1 cellular context compared by ENCODE assay signal in the genomic region with DNA sequence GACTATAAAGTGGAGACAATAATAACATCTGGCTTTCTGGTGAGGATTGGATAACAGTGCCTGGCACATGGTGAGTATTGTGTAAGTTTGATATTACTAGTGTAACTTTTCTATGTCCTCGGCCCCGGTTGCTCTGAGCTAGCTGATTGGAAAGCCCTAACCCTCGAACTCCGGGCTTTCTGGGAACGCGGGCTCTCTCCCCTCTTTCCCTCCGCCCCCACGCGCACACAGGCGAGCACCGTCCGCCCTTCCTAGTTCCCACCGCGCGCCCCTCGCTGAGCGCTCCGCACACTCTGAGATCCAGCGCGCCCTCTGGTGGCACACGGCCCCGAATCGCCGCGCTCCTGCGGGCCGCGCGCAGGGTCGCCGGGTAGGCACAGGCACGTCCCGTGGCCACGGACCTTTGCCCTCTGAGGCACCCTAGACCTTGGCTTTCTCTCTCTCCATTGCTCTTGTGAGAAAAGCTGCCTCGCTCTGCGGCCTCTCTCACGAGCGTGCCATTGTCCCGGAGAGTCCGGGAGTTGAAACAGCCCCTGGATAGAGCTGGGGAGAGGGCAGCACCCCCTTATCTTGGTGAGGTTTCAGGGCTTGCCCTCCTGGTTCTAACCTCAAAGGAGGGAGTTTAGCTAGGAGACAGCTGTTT.
TF ChIP-seq lines count a peak whose summit lies in the region.

No MANE protein-coding gene starts in this region.

TF ChIP-seq in HepG2, 621 proteins besides CTCF, POLR2A, EP300 and RAD21 (continued from another document and continues in another):
- TF ChIP-seq FOXC1 (CRISPR knock-in tag; IDR thresholded peaks at IDR 0.05; ENCODE audit: borderline replicate concordance), result peak; percentile 73; the same call in 1 of the 2 replicates
- TF ChIP-seq MTA1 (CRISPR knock-in tag; IDR thresholded peaks at IDR 0.05; ENCODE audit: borderline replicate concordance), result peak; percentile 78; the same call in 1 of the 2 replicates
- peak; percentile 62; the same call in 1 of the 2 replicates for TF ChIP-seq ZNF749 (CRISPR knock-in tag; IDR thresholded peaks at IDR 0.05; ENCODE audit: borderline replicate concordance)
- TF ChIP-seq HNF4A (CRISPR knock-in tag; IDR thresholded peaks at IDR 0.05), result peak; percentile 88
- TF ChIP-seq RBM39 (IDR thresholded peaks at IDR 0.05; ENCODE audit: low read depth, low read length, poor library complexity, severe bottlenecking), result peak; percentile 47
- TF ChIP-seq POLR2G (IDR thresholded peaks at IDR 0.05; ENCODE audit: low read depth, low read length), result no peak
- TF ChIP-seq, protein P1, sequence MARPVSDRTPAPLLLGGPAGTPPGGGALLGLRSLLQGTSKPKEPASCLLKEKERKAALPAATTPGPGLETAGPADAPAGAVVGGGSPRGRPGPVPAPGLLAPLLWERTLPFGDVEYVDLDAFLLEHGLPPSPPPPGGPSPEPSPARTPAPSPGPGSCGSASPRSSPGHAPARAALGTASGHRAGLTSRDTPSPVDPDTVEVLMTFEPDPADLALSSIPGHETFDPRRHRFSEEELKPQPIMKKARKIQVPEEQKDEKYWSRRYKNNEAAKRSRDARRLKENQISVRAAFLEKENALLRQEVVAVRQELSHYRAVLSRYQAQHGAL (CRISPR knock-in tag; IDR thresholded peaks at IDR 0.05; ENCODE audit: not compliant biosample characterization), result no peak
- TF ChIP-seq REPIN1 (CRISPR knock-in tag; IDR thresholded peaks at IDR 0.05; ENCODE audit: borderline replicate concordance, low read depth), result peak; percentile 78; the same call in 1 of the 2 replicates
- TF ChIP-seq HDAC2 (CRISPR knock-in tag; IDR thresholded peaks at IDR 0.05), result peak; percentile 50; the same call in 1 of the 2 replicates
- peak; percentile 56; the same call in 1 of the 2 replicates for TF ChIP-seq PITX1 (CRISPR knock-in tag; IDR thresholded peaks at IDR 0.05)
- TF ChIP-seq, protein P2, sequence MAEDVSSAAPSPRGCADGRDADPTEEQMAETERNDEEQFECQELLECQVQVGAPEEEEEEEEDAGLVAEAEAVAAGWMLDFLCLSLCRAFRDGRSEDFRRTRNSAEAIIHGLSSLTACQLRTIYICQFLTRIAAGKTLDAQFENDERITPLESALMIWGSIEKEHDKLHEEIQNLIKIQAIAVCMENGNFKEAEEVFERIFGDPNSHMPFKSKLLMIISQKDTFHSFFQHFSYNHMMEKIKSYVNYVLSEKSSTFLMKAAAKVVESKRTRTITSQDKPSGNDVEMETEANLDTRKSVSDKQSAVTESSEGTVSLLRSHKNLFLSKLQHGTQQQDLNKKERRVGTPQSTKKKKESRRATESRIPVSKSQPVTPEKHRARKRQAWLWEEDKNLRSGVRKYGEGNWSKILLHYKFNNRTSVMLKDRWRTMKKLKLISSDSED (CRISPR knock-in tag; IDR thresholded peaks at IDR 0.05), result no peak
- peak; percentile 70; the same call in 1 of the 2 replicates for TF ChIP-seq ZNF605 (CRISPR knock-in tag; IDR thresholded peaks at IDR 0.05)
- no peak; the same call in 1 of the 2 replicates for TF ChIP-seq ZBTB38 (CRISPR knock-in tag; IDR thresholded peaks at IDR 0.05)
- TF ChIP-seq, protein P3, sequence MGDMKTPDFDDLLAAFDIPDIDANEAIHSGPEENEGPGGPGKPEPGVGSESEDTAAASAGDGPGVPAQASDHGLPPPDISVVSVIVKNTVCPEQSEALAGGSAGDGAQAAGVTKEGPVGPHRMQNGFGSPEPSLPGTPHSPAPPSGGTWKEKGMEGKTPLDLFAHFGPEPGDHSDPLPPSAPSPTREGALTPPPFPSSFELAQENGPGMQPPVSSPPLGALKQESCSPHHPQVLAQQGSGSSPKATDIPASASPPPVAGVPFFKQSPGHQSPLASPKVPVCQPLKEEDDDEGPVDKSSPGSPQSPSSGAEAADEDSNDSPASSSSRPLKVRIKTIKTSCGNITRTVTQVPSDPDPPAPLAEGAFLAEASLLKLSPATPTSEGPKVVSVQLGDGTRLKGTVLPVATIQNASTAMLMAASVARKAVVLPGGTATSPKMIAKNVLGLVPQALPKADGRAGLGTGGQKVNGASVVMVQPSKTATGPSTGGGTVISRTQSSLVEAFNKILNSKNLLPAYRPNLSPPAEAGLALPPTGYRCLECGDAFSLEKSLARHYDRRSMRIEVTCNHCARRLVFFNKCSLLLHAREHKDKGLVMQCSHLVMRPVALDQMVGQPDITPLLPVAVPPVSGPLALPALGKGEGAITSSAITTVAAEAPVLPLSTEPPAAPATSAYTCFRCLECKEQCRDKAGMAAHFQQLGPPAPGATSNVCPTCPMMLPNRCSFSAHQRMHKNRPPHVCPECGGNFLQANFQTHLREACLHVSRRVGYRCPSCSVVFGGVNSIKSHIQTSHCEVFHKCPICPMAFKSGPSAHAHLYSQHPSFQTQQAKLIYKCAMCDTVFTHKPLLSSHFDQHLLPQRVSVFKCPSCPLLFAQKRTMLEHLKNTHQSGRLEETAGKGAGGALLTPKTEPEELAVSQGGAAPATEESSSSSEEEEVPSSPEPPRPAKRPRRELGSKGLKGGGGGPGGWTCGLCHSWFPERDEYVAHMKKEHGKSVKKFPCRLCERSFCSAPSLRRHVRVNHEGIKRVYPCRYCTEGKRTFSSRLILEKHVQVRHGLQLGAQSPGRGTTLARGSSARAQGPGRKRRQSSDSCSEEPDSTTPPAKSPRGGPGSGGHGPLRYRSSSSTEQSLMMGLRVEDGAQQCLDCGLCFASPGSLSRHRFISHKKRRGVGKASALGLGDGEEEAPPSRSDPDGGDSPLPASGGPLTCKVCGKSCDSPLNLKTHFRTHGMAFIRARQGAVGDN (CRISPR knock-in tag; IDR thresholded peaks at IDR 0.05), result peak; percentile 76
- peak; percentile 20; the same call in 1 of the 2 replicates for TF ChIP-seq ETV5 (CRISPR knock-in tag; IDR thresholded peaks at IDR 0.05; ENCODE audit: borderline replicate concordance)
- peak; percentile 81 for TF ChIP-seq SALL1 (CRISPR knock-in tag; IDR thresholded peaks at IDR 0.05)
- TF ChIP-seq ZNF672 (CRISPR knock-in tag; IDR thresholded peaks at IDR 0.05), result peak; percentile 81; the same call in 1 of the 2 replicates
- TF ChIP-seq ZSCAN21 (CRISPR knock-in tag; IDR thresholded peaks at IDR 0.05; ENCODE audit: borderline replicate concordance), result peak; percentile 73; the same call in 1 of the 2 replicates
- peak; percentile 77; the same call in 1 of the 2 replicates for TF ChIP-seq ZNF788 (CRISPR knock-in tag; IDR thresholded peaks at IDR 0.05; ENCODE audit: borderline replicate concordance)
- no peak for TF ChIP-seq KDM6A (CRISPR knock-in tag; IDR thresholded peaks at IDR 0.05; ENCODE audit: low read depth)
- TF ChIP-seq, protein P4, sequence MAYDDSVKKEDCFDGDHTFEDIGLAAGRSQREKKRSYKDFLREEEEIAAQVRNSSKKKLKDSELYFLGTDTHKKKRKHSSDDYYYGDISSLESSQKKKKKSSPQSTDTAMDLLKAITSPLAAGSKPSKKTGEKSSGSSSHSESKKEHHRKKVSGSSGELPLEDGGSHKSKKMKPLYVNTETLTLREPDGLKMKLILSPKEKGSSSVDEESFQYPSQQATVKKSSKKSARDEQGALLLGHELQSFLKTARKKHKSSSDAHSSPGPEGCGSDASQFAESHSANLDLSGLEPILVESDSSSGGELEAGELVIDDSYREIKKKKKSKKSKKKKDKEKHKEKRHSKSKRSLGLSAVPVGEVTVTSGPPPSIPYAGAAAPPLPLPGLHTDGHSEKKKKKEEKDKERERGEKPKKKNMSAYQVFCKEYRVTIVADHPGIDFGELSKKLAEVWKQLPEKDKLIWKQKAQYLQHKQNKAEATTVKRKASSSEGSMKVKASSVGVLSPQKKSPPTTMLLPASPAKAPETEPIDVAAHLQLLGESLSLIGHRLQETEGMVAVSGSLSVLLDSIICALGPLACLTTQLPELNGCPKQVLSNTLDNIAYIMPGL (CRISPR knock-in tag; IDR thresholded peaks at IDR 0.05; ENCODE audit: borderline replicate concordance in 1 of 2, low read depth in 1 of 2), result peak; percentile 82 to 90
- TF ChIP-seq STAG1 (CRISPR knock-in tag; IDR thresholded peaks at IDR 0.05), result peak; percentile 91
- TF ChIP-seq, protein P5, sequence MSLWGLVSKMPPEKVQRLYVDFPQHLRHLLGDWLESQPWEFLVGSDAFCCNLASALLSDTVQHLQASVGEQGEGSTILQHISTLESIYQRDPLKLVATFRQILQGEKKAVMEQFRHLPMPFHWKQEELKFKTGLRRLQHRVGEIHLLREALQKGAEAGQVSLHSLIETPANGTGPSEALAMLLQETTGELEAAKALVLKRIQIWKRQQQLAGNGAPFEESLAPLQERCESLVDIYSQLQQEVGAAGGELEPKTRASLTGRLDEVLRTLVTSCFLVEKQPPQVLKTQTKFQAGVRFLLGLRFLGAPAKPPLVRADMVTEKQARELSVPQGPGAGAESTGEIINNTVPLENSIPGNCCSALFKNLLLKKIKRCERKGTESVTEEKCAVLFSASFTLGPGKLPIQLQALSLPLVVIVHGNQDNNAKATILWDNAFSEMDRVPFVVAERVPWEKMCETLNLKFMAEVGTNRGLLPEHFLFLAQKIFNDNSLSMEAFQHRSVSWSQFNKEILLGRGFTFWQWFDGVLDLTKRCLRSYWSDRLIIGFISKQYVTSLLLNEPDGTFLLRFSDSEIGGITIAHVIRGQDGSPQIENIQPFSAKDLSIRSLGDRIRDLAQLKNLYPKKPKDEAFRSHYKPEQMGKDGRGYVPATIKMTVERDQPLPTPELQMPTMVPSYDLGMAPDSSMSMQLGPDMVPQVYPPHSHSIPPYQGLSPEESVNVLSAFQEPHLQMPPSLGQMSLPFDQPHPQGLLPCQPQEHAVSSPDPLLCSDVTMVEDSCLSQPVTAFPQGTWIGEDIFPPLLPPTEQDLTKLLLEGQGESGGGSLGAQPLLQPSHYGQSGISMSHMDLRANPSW (CRISPR knock-in tag; IDR thresholded peaks at IDR 0.05; ENCODE audit: borderline replicate concordance), result no peak
- TF ChIP-seq, protein P6, sequence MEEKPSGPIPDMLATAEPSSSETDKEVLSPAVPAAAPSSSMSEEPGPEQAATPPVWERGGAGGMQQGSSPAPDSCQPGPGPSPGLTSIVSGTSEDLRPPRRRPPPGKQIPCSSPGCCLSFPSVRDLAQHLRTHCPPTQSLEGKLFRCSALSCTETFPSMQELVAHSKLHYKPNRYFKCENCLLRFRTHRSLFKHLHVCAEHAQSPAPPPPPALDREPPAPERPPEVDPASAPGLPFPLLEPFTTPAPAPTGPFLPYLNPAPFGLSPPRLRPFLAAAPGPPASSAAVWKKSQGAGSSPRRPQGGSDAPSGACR (CRISPR knock-in tag; IDR thresholded peaks at IDR 0.05), result peak; percentile 43; the same call in 1 of the 2 replicates
- TF ChIP-seq ZMYM3 (CRISPR knock-in tag; IDR thresholded peaks at IDR 0.05), result peak; percentile 68
- TF ChIP-seq SCMH1 (CRISPR knock-in tag; IDR thresholded peaks at IDR 0.05; ENCODE audit: borderline replicate concordance), result no peak
- TF ChIP-seq KLF11 (CRISPR knock-in tag; IDR thresholded peaks at IDR 0.05), result no peak
- no peak for TF ChIP-seq KLF6 (CRISPR knock-in tag; IDR thresholded peaks at IDR 0.05)
- TF ChIP-seq, protein P7, sequence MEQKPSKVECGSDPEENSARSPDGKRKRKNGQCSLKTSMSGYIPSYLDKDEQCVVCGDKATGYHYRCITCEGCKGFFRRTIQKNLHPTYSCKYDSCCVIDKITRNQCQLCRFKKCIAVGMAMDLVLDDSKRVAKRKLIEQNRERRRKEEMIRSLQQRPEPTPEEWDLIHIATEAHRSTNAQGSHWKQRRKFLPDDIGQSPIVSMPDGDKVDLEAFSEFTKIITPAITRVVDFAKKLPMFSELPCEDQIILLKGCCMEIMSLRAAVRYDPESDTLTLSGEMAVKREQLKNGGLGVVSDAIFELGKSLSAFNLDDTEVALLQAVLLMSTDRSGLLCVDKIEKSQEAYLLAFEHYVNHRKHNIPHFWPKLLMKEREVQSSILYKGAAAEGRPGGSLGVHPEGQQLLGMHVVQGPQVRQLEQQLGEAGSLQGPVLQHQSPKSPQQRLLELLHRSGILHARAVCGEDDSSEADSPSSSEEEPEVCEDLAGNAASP (CRISPR knock-in tag; IDR thresholded peaks at IDR 0.05; ENCODE audit: borderline replicate concordance), result peak; percentile 53; the same call in 1 of the 2 replicates
- TF ChIP-seq, protein P8, sequence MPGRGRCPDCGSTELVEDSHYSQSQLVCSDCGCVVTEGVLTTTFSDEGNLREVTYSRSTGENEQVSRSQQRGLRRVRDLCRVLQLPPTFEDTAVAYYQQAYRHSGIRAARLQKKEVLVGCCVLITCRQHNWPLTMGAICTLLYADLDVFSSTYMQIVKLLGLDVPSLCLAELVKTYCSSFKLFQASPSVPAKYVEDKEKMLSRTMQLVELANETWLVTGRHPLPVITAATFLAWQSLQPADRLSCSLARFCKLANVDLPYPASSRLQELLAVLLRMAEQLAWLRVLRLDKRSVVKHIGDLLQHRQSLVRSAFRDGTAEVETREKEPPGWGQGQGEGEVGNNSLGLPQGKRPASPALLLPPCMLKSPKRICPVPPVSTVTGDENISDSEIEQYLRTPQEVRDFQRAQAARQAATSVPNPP (CRISPR knock-in tag; IDR thresholded peaks at IDR 0.05), result peak; percentile 30; the same call in 1 of the 2 replicates
- 0 out of 2 replicates have a peak, but pooled peaks have one; percentile 21 for TF ChIP-seq CEBPG (CRISPR knock-in tag; IDR thresholded peaks at IDR 0.05)
- TF ChIP-seq NONO (IDR thresholded peaks at IDR 0.05), result no peak
- TF ChIP-seq NONO (CRISPR knock-in tag; conservative IDR thresholded peaks at IDR 0.05), result peak; percentile 71; the same call in 1 of the 2 replicates
- TF ChIP-seq SOX6 (IDR thresholded peaks at IDR 0.05), result no peak
- peak; percentile 79 for TF ChIP-seq SOX6 (CRISPR knock-in tag; IDR thresholded peaks at IDR 0.05)
- peak; percentile 32; the same call in 1 of the 2 replicates for TF ChIP-seq CENPT (CRISPR knock-in tag; IDR thresholded peaks at IDR 0.05; ENCODE audit: low read depth)
- TF ChIP-seq HNF4G (IDR thresholded peaks at IDR 0.05; ENCODE audit: borderline replicate concordance, low read depth, low read length), result peak; percentile 63; the same call in 1 of the 2 replicates
- TF ChIP-seq HNF4G (CRISPR knock-in tag; IDR thresholded peaks at IDR 0.05; ENCODE audit: borderline replicate concordance, low read depth), result peak; percentile 39; the same call in 1 of the 2 replicates
- peak; percentile 84 for TF ChIP-seq XRCC5 (optimal IDR thresholded peaks at IDR 0.05; ENCODE audit: low read length)
- TF ChIP-seq FOXO1 (CRISPR knock-in tag; IDR thresholded peaks at IDR 0.05), result peak; percentile 28; the same call in 1 of the 2 replicates
- TF ChIP-seq, protein P9, sequence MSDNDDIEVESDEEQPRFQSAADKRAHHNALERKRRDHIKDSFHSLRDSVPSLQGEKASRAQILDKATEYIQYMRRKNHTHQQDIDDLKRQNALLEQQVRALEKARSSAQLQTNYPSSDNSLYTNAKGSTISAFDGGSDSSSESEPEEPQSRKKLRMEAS (IDR thresholded peaks at IDR 0.05), result peak; percentile 51; the same call in 1 of the 2 replicates
- TF ChIP-seq, protein P10, sequence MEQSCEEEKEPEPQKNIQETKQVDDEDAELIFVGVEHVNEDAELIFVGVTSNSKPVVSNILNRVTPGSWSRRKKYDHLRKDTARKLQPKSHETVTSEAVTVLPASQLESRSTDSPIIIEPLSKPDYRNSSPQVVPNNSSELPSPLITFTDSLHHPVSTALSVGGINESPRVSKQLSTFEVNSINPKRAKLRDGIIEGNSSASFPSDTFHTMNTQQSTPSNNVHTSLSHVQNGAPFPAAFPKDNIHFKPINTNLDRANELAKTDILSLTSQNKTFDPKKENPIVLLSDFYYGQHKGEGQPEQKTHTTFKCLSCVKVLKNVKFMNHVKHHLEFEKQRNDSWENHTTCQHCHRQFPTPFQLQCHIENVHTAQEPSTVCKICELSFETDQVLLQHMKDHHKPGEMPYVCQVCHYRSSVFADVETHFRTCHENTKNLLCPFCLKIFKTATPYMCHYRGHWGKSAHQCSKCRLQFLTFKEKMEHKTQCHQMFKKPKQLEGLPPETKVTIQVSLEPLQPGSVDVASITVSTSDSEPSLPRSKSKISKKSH (CRISPR knock-in tag; IDR thresholded peaks at IDR 0.05; ENCODE audit: borderline replicate concordance), result peak; percentile 21; the same call in 1 of the 2 replicates
- TF ChIP-seq POGZ (CRISPR knock-in tag; IDR thresholded peaks at IDR 0.05), result peak; percentile 67
